ENCODE assay signal across 29 cellular contexts in the genomic region with DNA sequence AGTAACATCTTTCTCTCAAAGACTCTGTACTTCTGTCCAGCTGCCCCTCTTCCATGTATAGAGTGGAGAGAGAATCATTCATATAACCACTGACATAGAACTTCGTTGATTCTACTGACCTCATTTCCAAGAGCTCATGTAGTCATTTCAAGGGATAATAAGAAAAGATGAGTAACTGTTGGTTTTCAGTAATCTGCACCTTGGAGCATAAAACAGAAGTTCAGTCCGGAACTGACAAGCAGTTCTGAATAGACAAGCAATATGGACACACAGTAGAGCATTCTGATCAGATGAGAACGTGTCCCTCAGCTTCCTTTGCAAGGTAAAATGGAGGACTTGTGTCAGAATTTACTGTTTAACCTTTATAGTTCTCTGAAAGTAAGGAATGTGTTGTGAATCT.
"Had no signal": no experiment of that assay in that cellular context is flagged by ENCODE, and none has a peak within 500 bp of the region (broad histone marks: within the 10 kb centered on the region; RNA-seq: fewer than 3 reads in every experiment).

No MANE protein-coding gene starts in this region.

- H3K36me3 ChIP-seq: left lung, lower lobe of right lung, neural progenitor cell, neutrophil, right atrium auricular region, spleen, tibial nerve, vagina had no signal

- H3K27me3 Mint-ChIP-seq: naive B cell; stimulated activated memory B cell treated with anti-CD40 and anti-IgM and Interleukin-4, amounts not matched to agents 10 μg/mL and 1 μg/mL and 100 μg/mL, for 72 hours; stimulated activated naive CD8-positive, alpha-beta T cell treated with anti-CD3 and anti-CD28 coated beads, Interleukin-15, amount 100 ng/mL, for 72 hours; type B pancreatic cell had no signal

- ATAC-seq: left colon; left lung; lower lobe of right lung; natural killer cell; psoas muscle; sciatic nerve; stimulated activated memory B cell treated with anti-CD40 and anti-IgM and Interleukin-4, amounts not matched to agents 10 μg/mL and 1 μg/mL and 100 μg/mL, for 72 hours; stimulated activated naive CD8-positive, alpha-beta T cell treated with anti-CD3 and anti-CD28 coated beads, Interleukin-15, amount 100 ng/mL, for 72 hours had no signal

- FAIRE-seq: keratinocyte had no signal

- H3K79me2 ChIP-seq: parathyroid adenoma had no signal

- H3K4me3 Mint-ChIP-seq: natural killer cell; nephron progenitor cell; neural progenitor cell; stimulated activated memory B cell treated with anti-CD40 and anti-IgM and Interleukin-4, amounts not matched to agents 10 μg/mL and 1 μg/mL and 100 μg/mL, for 72 hours; stimulated activated naive CD8-positive, alpha-beta T cell treated with anti-CD3 and anti-CD28 coated beads, Interleukin-15, amount 100 ng/mL, for 72 hours; type B pancreatic cell had no signal

- H3K36me3 Mint-ChIP-seq: naive B cell; natural killer cell; neural progenitor cell; stimulated activated memory B cell treated with anti-CD40 and anti-IgM and Interleukin-4, amounts not matched to agents 10 μg/mL and 1 μg/mL and 100 μg/mL, for 72 hours; type B pancreatic cell had no signal

- H3K9me3 Mint-ChIP-seq: nephron progenitor cell; neural progenitor cell; stimulated activated naive CD8-positive, alpha-beta T cell treated with anti-CD3 and anti-CD28 coated beads, Interleukin-15, amount 100 ng/mL, for 72 hours; type B pancreatic cell had no signal

- H3K9ac ChIP-seq: neural progenitor cell, parathyroid adenoma had no signal

- H3K4me2 ChIP-seq: neural progenitor cell had no signal

- H3K4me3 ChIP-seq: left lung, lower lobe of right lung, neural progenitor cell, psoas muscle, right atrium auricular region, skin epidermis, spleen, tibial nerve, vagina had no signal

- H3K4me1 ChIP-seq: left lung, lower lobe of right lung, parathyroid adenoma, psoas muscle, right atrium auricular region, spleen, tibial nerve, vagina had no signal

- H2AFZ ChIP-seq: neural progenitor cell, parathyroid adenoma had no signal

- H3K27ac ChIP-seq: left lung, lower lobe of right lung, neural progenitor cell, neutrophil, parathyroid adenoma, psoas muscle, right atrium auricular region, skin epidermis, spleen, tibial nerve, vagina had no signal

- H3K27me3 ChIP-seq: left lung, neural progenitor cell, neutrophil, right atrium auricular region, spleen, tibial nerve, vagina had no signal

- DNase-seq: hippocampal formation; kidney glomerular epithelial cell; left colon; left lung; lower lobe of right lung; mammary epithelial cell; mesenchymal stem cell; naive B cell; natural killer cell; nephron progenitor cell; occipital lobe; psoas muscle; spleen; stimulated activated CD4-positive, alpha-beta T cell treated with anti-CD3 and anti-CD28 coated beads, Interleukin-4, amount 100 ng/mL, for 4 hours; stimulated activated CD8-positive, alpha-beta memory T cell treated with anti-CD3 and anti-CD28 coated beads, Interleukin-4, amount 100 ng/mL, for 48 hours; stimulated activated naive CD4-positive, alpha-beta T cell treated with Interleukin-2 at 50 U/mL for 16 hours; stimulated activated naive CD8-positive, alpha-beta T cell treated with anti-CD3 and anti-CD28 coated beads, Interleukin-15, amount 100 ng/mL, for 72 hours; substantia nigra had no signal

- H3K9me3 ChIP-seq: left lung, lower lobe of right lung, neutrophil, psoas muscle, right atrium auricular region, spleen, tibial nerve, vagina had no signal

- H3K4me1 Mint-ChIP-seq: naive B cell; natural killer cell; stimulated activated memory B cell treated with anti-CD40 and anti-IgM and Interleukin-4, amounts not matched to agents 10 μg/mL and 1 μg/mL and 100 μg/mL, for 72 hours; stimulated activated naive CD8-positive, alpha-beta T cell treated with anti-CD3 and anti-CD28 coated beads, Interleukin-15, amount 100 ng/mL, for 72 hours had no signal

- H3K27ac Mint-ChIP-seq: naive B cell; natural killer cell; nephron progenitor cell; neural progenitor cell; stimulated activated memory B cell treated with anti-CD40 and anti-IgM and Interleukin-4, amounts not matched to agents 10 μg/mL and 1 μg/mL and 100 μg/mL, for 72 hours; stimulated activated naive CD8-positive, alpha-beta T cell treated with anti-CD3 and anti-CD28 coated beads, Interleukin-15, amount 100 ng/mL, for 72 hours; type B pancreatic cell had no signal
